In genomic region chr14:35821546-35822411, GRCh38 we compare ENCODE assay signal across 9 cellular contexts. TPM values are rescaled to one million over a fixed set of nuclear protein-coding genes. Genes with fewer than 3 reads are reported as not detected.
DNase-seq lines count a peak whose midpoint lies in the region; ATAC-seq and TF ChIP-seq lines count a peak whose summit lies in the region.
"Had no signal": no experiment of that assay in that cellular context is flagged by ENCODE, and none has a peak within 500 bp of the region (broad histone marks: within the 10 kb centered on the region; RNA-seq: fewer than 3 reads in every experiment).

No MANE protein-coding gene starts in this region.

- H4K8ac ChIP-seq in mesenchymal stem cell (ENCODE audit: low read length), result no peak overlapping the region

- H3K4me2 ChIP-seq in mesenchymal stem cell (ENCODE audit: low read length, poor library complexity, severe bottlenecking), result no peak overlapping the region

- no peak overlapping the region for H2BK12ac ChIP-seq in mesenchymal stem cell (ENCODE audit: low read length in 2 of 2)

- no peak overlapping the region for H3K4ac ChIP-seq in mesenchymal stem cell (ENCODE audit: low read depth in 1 of 2, low read length in 2 of 2)

- TF ChIP-seq CTCF in cardiac muscle cell (IDR thresholded peaks at IDR 0.05; ENCODE audit: low read depth, low read length), result peak; percentile 87
- peak; percentile 91 for TF ChIP-seq CTCF in astrocyte of the spinal cord (IDR thresholded peaks at IDR 0.05; ENCODE audit: low read depth, low read length)

- no peaks in the 10 kb centered on the region for H3K4me1 ChIP-seq in cardiac muscle cell (ENCODE audit: low read depth)
- H3K4me1 ChIP-seq in mesenchymal stem cell (ENCODE audit: control insufficient read depth, insufficient read depth, low read depth, low read length), result peaks cover 3% of the 10 kb centered on the region

- H4K91ac ChIP-seq in mesenchymal stem cell (ENCODE audit: low read length), result no peak overlapping the region

- H3K4me1 Mint-ChIP-seq in activated T-cell treated with anti-CD3 and anti-CD28 coated beads, Interleukin-2, amount 50 U/mL, for 24 hours (ENCODE audit: low read depth), result peaks cover 10% of the 10 kb centered on the region
- H3K4me1 Mint-ChIP-seq: central memory CD8-positive, alpha-beta T cell had no signal

- no peaks in the 10 kb centered on the region for H3K36me3 ChIP-seq in cardiac muscle cell
- H3K36me3 ChIP-seq in mesenchymal stem cell (ENCODE audit: control insufficient read depth in 1 of 2, insufficient read depth in 2 of 2, low read depth in 1 of 2, low read length in 2 of 2), result no peaks in the 10 kb centered on the region

- no peak overlapping the region for H2AFZ ChIP-seq in mesenchymal stem cell (ENCODE audit: low read depth, low read length)

- no peaks in the 10 kb centered on the region for H3K27me3 Mint-ChIP-seq in activated T-cell treated with anti-CD3 and anti-CD28 coated beads, Interleukin-2, amount 50 U/mL, for 24 hours
- H3K27me3 Mint-ChIP-seq: central memory CD8-positive, alpha-beta T cell had no signal

- H3K4me3 ChIP-seq in cardiac muscle cell, result no peak overlapping the region
- H3K4me3 ChIP-seq in astrocyte of the spinal cord (ENCODE audit: low read depth, low read length), result no peak overlapping the region
- H3K4me3 ChIP-seq in mesenchymal stem cell (ENCODE audit: insufficient read depth in 1 of 2, low read depth in 1 of 2, low read length in 2 of 2), result no peak overlapping the region

- no peak overlapping the region for H3K23ac ChIP-seq in mesenchymal stem cell (ENCODE audit: low read length in 2 of 2)

- H3K79me1 ChIP-seq in mesenchymal stem cell (replicated peaks; ENCODE audit: low read length, poor library complexity, severe bottlenecking), result no peaks in the 10 kb centered on the region

- H3K9me3 ChIP-seq in cardiac muscle cell (ENCODE audit: low read depth) (no peaks in the 10 kb centered on the region), mesenchymal stem cell (ENCODE audit: control insufficient read depth, low read length) (no peaks in the 10 kb centered on the region)

- H2BK5ac ChIP-seq in mesenchymal stem cell (ENCODE audit: low read depth, low read length, poor library complexity, severe bottlenecking), result no peak overlapping the region

- DNase-seq in cardiac muscle cell (ENCODE audit: low read depth in 1 of 2, low spot score in 1 of 2), result peak; percentile 43 to 62
- DNase-seq in left cardiac atrium, result no peak
- DNase-seq in MV-4-11 (lab: John Stamatoyannopoulos, UW), result peak; percentile 36
- peak; percentile 19 for DNase-seq in astrocyte of the spinal cord (ENCODE audit: low read depth, low spot score)
- DNase-seq in mesenchymal stem cell, result peak; percentile 48
- DNase-seq in activated T-cell treated with anti-CD3 and anti-CD28 coated beads, Interleukin-2, amount 50 U/mL, for 24 hours, result no peak

- no peak overlapping the region for H3K27ac Mint-ChIP-seq in activated T-cell treated with anti-CD3 and anti-CD28 coated beads, Interleukin-2, amount 50 U/mL, for 24 hours

- no peak overlapping the region for H2BK120ac ChIP-seq in mesenchymal stem cell (ENCODE audit: low read depth, low read length)

- no peak overlapping the region for H3K27ac ChIP-seq in cardiac muscle cell
- H3K27ac ChIP-seq in mesenchymal stem cell (ENCODE audit: low read length, poor library complexity, severe bottlenecking), result no peak overlapping the region

- intact Hi-C loops in left cardiac atrium (cut with DNase I), result no loop called here

- no peak overlapping the region for H3K4me3 Mint-ChIP-seq in activated T-cell treated with anti-CD3 and anti-CD28 coated beads, Interleukin-2, amount 50 U/mL, for 24 hours
- H3K4me3 Mint-ChIP-seq: central memory CD8-positive, alpha-beta T cell had no signal

- H3K36me3 Mint-ChIP-seq in activated T-cell treated with anti-CD3 and anti-CD28 coated beads, Interleukin-2, amount 50 U/mL, for 24 hours (ENCODE audit: low read depth), result peaks cover 6% of the 10 kb centered on the region

- in situ Hi-C loops in astrocyte of the spinal cord (cut with HindIII; ENCODE audit: low sequenced_read_pairs), result no loop called here

- no peak for ATAC-seq in left cardiac atrium
- no peak for ATAC-seq in HG03135 (IDR thresholded peaks at IDR 0.05; ENCODE audit: unreplicated experiment)
- no peak for ATAC-seq in GM19351 (IDR thresholded peaks at IDR 0.05; ENCODE audit: unreplicated experiment)

- H3K9me3 Mint-ChIP-seq in activated T-cell treated with anti-CD3 and anti-CD28 coated beads, Interleukin-2, amount 50 U/mL, for 24 hours, result no peaks in the 10 kb centered on the region
- H3K9me3 Mint-ChIP-seq: central memory CD8-positive, alpha-beta T cell had no signal

- H2AK5ac ChIP-seq in mesenchymal stem cell (ENCODE audit: low read length, severe bottlenecking), result no peak overlapping the region

- H3K27me3 ChIP-seq in cardiac muscle cell (no peaks in the 10 kb centered on the region), mesenchymal stem cell (ENCODE audit: control insufficient read depth in 1 of 2, insufficient read depth in 1 of 2, low read length in 2 of 2) (peaks cover 0 to 4% of the 10 kb centered on the region in 2 experiments)

- no peak overlapping the region for H2BK15ac ChIP-seq in mesenchymal stem cell (ENCODE audit: low read depth, poor library complexity, severe bottlenecking)

- WGBS in mesenchymal stem cell, result 17% methylated on average over 3 of the region's 7 CpGs

- no peak overlapping the region for H3K18ac ChIP-seq in mesenchymal stem cell (ENCODE audit: low read depth in 1 of 2, low read length in 2 of 2)

- no peak overlapping the region for H3K9ac ChIP-seq in mesenchymal stem cell (ENCODE audit: low read length)

- H3K14ac ChIP-seq in mesenchymal stem cell (ENCODE audit: low read length in 2 of 2), result no peak overlapping the region

RNA-seq across cellular contexts. Expression of gene BRMS1L, which starts 4.4 kb away (rescaled TPM):
- 7.0 and 8.2 TPM in 2 replicates for total RNA-seq in cardiac muscle cell
- 18.4 and 18.5 TPM in 2 replicates for polyA plus RNA-seq in cardiac muscle cell
- total RNA-seq in left cardiac atrium, result 10 to 100 TPM in 1 of 2 donors, 1 to 10 TPM in 1; 9.7 to 15.3 TPM
- polyA plus RNA-seq in mesenchymal stem cell (2013, experiment 1 of 2), result 8.8 TPM
- 9.8 TPM for polyA plus RNA-seq in mesenchymal stem cell (2013, experiment 2 of 2)

RNA-seq across cellular contexts. Expression of gene RALGAPA1, which starts 12.7 kb away (rescaled TPM):
- total RNA-seq in cardiac muscle cell, result 27.4 and 31.5 TPM in 2 replicates
- 28.1 and 30.6 TPM in 2 replicates for polyA plus RNA-seq in cardiac muscle cell
- 10 to 100 TPM; 30.4 to 40.8 TPM for total RNA-seq in left cardiac atrium
- 8.9 TPM for polyA plus RNA-seq in mesenchymal stem cell (2013, experiment 1 of 2)
- 7.6 TPM for polyA plus RNA-seq in mesenchymal stem cell (2013, experiment 2 of 2)

Comparison
In these comparisons a context has a peak if more than half of its experiments do, and no peak if none do; other contexts are left out.
1. DNase-seq: peak in cardiac muscle cell (2 of 2), MV-4-11 (single experiment), astrocyte of the spinal cord (single experiment) and mesenchymal stem cell (single experiment); none in left cardiac atrium (single experiment) and activated T-cell treated with anti-CD3 and anti-CD28 coated beads, Interleukin-2, amount 50 U/mL, for 24 hours (single experiment).